Comparison of ENCODE assay signal across 8 cellular contexts in genomic region chr1:210143465-210144062, GRCh38.
DNase-seq lines count a peak whose midpoint lies in the region; ATAC-seq and TF ChIP-seq lines count a peak whose summit lies in the region.

No MANE protein-coding gene starts in this region.

- H3K27me3 ChIP-seq in esophagus squamous epithelium = no peaks in the 10 kb centered on the region
- no peaks in the 10 kb centered on the region for H3K27me3 ChIP-seq in tibial artery

- peak; percentile 56 for DNase-seq in AG08395 (ENCODE audit: low spot score)
- DNase-seq in NCI-H2196 treated with DMSO at 0.1 percent for 48 hours (lab: John Stamatoyannopoulos, UW; ENCODE audit: unreplicated experiment) = peak; percentile 6
- DNase-seq in activated CD4-positive, alpha-beta memory T cell treated with anti-CD3 and anti-CD28 coated beads for 36 hours = peak; percentile 66
- DNase-seq in esophagus squamous epithelium (lab: John Stamatoyannopoulos, UW) = no peak
- peak; percentile 84 for DNase-seq in nephron progenitor cell
- peak; percentile 77 to 80 for DNase-seq in tibial artery

- POLR2A ChIA-PET in activated CD4-positive, alpha-beta memory T cell treated with anti-CD3 and anti-CD28 coated beads for 36 hours (lab: Charles Lee) = no interaction called here

- no peaks in the 10 kb centered on the region for H3K9me3 ChIP-seq in esophagus squamous epithelium
- no peaks in the 10 kb centered on the region for H3K9me3 ChIP-seq in tibial artery

- ATAC-seq in GM18868 (IDR thresholded peaks at IDR 0.05; ENCODE audit: unreplicated experiment) (peak; percentile 51), HG03342 (IDR thresholded peaks at IDR 0.05; ENCODE audit: unreplicated experiment) (no peak)

- CTCF ChIA-PET in activated CD4-positive, alpha-beta memory T cell treated with anti-CD3 and anti-CD28 coated beads for 36 hours (lab: Charles Lee) = interaction anchor here (0.6 to 3.2 kb wide), 15 partner anchors 10 to 305 kb away, joined by 3 to 22 read pairs (median 4); no protein-coding TSS in a partner anchor

- H3K4me1 ChIP-seq in esophagus squamous epithelium (no peaks in the 10 kb centered on the region), tibial artery (no peaks in the 10 kb centered on the region)

- TF ChIP-seq POLR2A in esophagus squamous epithelium (IDR thresholded peaks at IDR 0.05) = no peak

- WGBS in esophagus squamous epithelium, 2 donors = 34 to 40% methylated on average over 4 of the region's 4 CpGs

- no peak overlapping the region for H3K4me3 Mint-ChIP-seq in activated CD4-positive, alpha-beta memory T cell treated with anti-CD3 and anti-CD28 coated beads for 36 hours
- no peak overlapping the region for H3K4me3 Mint-ChIP-seq in nephron progenitor cell

- no peaks in the 10 kb centered on the region for H3K36me3 Mint-ChIP-seq in activated CD4-positive, alpha-beta memory T cell treated with anti-CD3 and anti-CD28 coated beads for 36 hours
- H3K36me3 Mint-ChIP-seq in nephron progenitor cell (ENCODE audit: low read depth) = no peaks in the 10 kb centered on the region

- intact Hi-C loops in activated CD4-positive, alpha-beta memory T cell treated with anti-CD3 and anti-CD28 coated beads for 36 hours (cut with micrococcal nuclease) = loop anchor here (1.0 to 5.0 kb wide), 3 partner anchors 89 to 257 kb away; partner anchors contain the start of gene SERTAD4
- intact Hi-C loops in esophagus squamous epithelium (cut with DNase I) = no loop called here
- intact Hi-C loops in tibial artery (cut with DNase I; ENCODE audit: low total_unique reads) = loop anchor here (2.0 to 10.0 kb wide), 2 partner anchors 167 to 261 kb away; no protein-coding TSS in a partner anchor

- peaks cover 12% of the 10 kb centered on the region for H3K27me3 Mint-ChIP-seq in activated CD4-positive, alpha-beta memory T cell treated with anti-CD3 and anti-CD28 coated beads for 36 hours
- H3K27me3 Mint-ChIP-seq in nephron progenitor cell (ENCODE audit: low read depth, poor library complexity) = no peaks in the 10 kb centered on the region

- H3K36me3 ChIP-seq in esophagus squamous epithelium (no peaks in the 10 kb centered on the region), tibial artery (no peaks in the 10 kb centered on the region)

- TF ChIP-seq CTCF in esophagus squamous epithelium (IDR thresholded peaks at IDR 0.05) (peak; percentile 29 to 68 (median 56)), nephron progenitor cell (IDR thresholded peaks at IDR 0.05) (peak; percentile 73), tibial artery (IDR thresholded peaks at IDR 0.05) (peak; percentile 60 to 74)

- no peaks in the 10 kb centered on the region for H3K4me1 Mint-ChIP-seq in activated CD4-positive, alpha-beta memory T cell treated with anti-CD3 and anti-CD28 coated beads for 36 hours (ENCODE audit: low read depth)
- no peaks in the 10 kb centered on the region for H3K4me1 Mint-ChIP-seq in nephron progenitor cell

- H3K27ac ChIP-seq in esophagus squamous epithelium = no peak overlapping the region
- H3K27ac ChIP-seq in tibial artery = no peak overlapping the region

- no peak overlapping the region for H3K4me3 ChIP-seq in esophagus squamous epithelium
- H3K4me3 ChIP-seq in tibial artery = no peak overlapping the region

- H3K9me3 Mint-ChIP-seq in activated CD4-positive, alpha-beta memory T cell treated with anti-CD3 and anti-CD28 coated beads for 36 hours = no peaks in the 10 kb centered on the region
- H3K9me3 Mint-ChIP-seq in nephron progenitor cell = peaks cover 14% of the 10 kb centered on the region

- H3K27ac Mint-ChIP-seq in activated CD4-positive, alpha-beta memory T cell treated with anti-CD3 and anti-CD28 coated beads for 36 hours = no peak overlapping the region
- no peak overlapping the region for H3K27ac Mint-ChIP-seq in nephron progenitor cell
